In the genomic region with DNA sequence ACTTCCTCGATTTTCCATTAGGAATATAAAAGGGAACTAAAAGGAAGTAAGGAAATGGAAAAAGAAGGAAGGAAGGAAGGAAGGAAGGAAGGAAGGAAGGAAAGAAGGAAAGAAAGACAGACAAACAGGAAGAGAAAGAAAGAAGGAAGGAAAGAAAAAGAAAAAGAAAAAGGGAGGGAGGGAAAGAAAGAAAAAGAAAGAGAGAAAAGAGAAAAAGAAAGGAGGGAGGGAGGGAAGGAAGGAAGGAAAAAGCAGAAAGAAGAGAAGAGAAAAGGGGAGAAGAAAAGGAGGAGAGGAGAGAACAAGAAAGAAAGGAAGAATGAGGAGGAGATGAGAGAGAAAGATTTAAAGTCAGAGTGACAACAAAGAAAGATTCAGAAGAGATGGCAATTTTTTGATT, we compare ENCODE assay signal across 38 cellular contexts.
"Had no signal": no experiment of that assay in that cellular context is flagged by ENCODE, and none has a peak within 500 bp of the region (broad histone marks: within the 10 kb centered on the region; RNA-seq: fewer than 3 reads in every experiment).

No MANE protein-coding gene starts in this region.

- ATAC-seq: activated naive CD4-positive, alpha-beta T cell treated with anti-CD3 and anti-CD28 coated beads, Interleukin-2, amount 50 U/mL, for 72 hours; activated naive CD8-positive, alpha-beta T cell treated with anti-CD3 and anti-CD28 coated beads, Interleukin-2, amount 50 U/mL, for 24 hours; activated T-cell treated with anti-CD3 and anti-CD28 coated beads, Interleukin-2, amount 50 U/mL, for 4 hours; activated T-cell treated with anti-CD3 and anti-CD28 coated beads, Interleukin-2, amount 50 U/mL, for 72 hours; activated T-helper 17 cell treated with anti-CD3 and anti-CD28 coated beads, Interleukin-2, amount 50 U/mL, for 72 hours; body of pancreas had no signal

- DNase-seq: activated effector memory CD4-positive, alpha-beta T cell treated with anti-CD3 and anti-CD28 coated beads, Interleukin-2, amount 50 U/mL, for 16 hours; activated effector memory CD4-positive, alpha-beta T cell treated with Interleukin-2 at 50 U/mL for 16 hours; activated gamma-delta T cell; activated gamma-delta T cell treated with Interleukin-2 at 50 U/mL for 16 hours; activated naive CD4-positive, alpha-beta T cell; activated naive CD4-positive, alpha-beta T cell treated with anti-CD3 and anti-CD28 coated beads for 36 hours; activated naive CD4-positive, alpha-beta T cell treated with anti-CD3 and anti-CD28 coated beads, Interleukin-2, amount 10 ng/mL, durations not matched to agents 7 days and 5 days; activated naive CD4-positive, alpha-beta T cell treated with anti-CD3 and anti-CD28 coated beads, Interleukin-2, amount 50 U/mL, for 16 hours; activated naive CD4-positive, alpha-beta T cell treated with Interleukin-2 at 50 U/mL for 16 hours; activated naive CD8-positive, alpha-beta T cell treated with anti-CD3 and anti-CD28 coated beads for 36 hours; activated naive CD8-positive, alpha-beta T cell treated with anti-CD3 and anti-CD28 coated beads, Interleukin-2, amount 10 ng/mL, durations not matched to agents 7 days and 5 days; activated naive CD8-positive, alpha-beta T cell treated with anti-CD3 and anti-CD28 coated beads, Interleukin-2, amount 50 U/mL, for 24 hours; activated T-cell treated with anti-CD3 and anti-CD28 coated beads, Interleukin-2, amount 50 U/mL, for 1 hour; activated T-cell treated with anti-CD3 and anti-CD28 coated beads, Interleukin-2, amount 50 U/mL, for 24 hours; activated T-cell treated with anti-CD3 and anti-CD28 coated beads, Interleukin-2, amount 50 U/mL, for 4 hours; activated T-cell treated with anti-CD3 and anti-CD28 coated beads, Interleukin-2, amount 50 U/mL, for 48 hours; activated T-cell treated with anti-CD3 and anti-CD28 coated beads, Interleukin-2, amount 50 U/mL, for 72 hours; adrenal gland; amniotic stem cell; amygdala; anterior cingulate cortex; aorta; body of pancreas; brain microvascular endothelial cell; caudate nucleus; central memory CD4-positive, alpha-beta T cell; cerebellar nuclear complex had no signal

- H3K27ac ChIP-seq: adrenal gland, ascending aorta, body of pancreas, brain microvascular endothelial cell, breast epithelium, cardiac muscle cell had no signal

- H3K27ac Mint-ChIP-seq: activated naive CD4-positive, alpha-beta T cell treated with anti-CD3 and anti-CD28 coated beads for 36 hours; activated naive CD4-positive, alpha-beta T cell treated with anti-CD3 and anti-CD28 coated beads, Interleukin-2, amount 10 ng/mL, durations not matched to agents 7 days and 5 days; activated naive CD4-positive, alpha-beta T cell treated with anti-CD3 and anti-CD28 coated beads, Interleukin-2, amount 50 U/mL, for 24 hours; activated naive CD4-positive, alpha-beta T cell treated with anti-CD3 and anti-CD28 coated beads, Interleukin-2, amount 50 U/mL, for 72 hours; activated naive CD8-positive, alpha-beta T cell; activated naive CD8-positive, alpha-beta T cell treated with anti-CD3 and anti-CD28 coated beads for 36 hours; activated naive CD8-positive, alpha-beta T cell treated with anti-CD3 and anti-CD28 coated beads, Interleukin-2, amount 10 ng/mL, durations not matched to agents 7 days and 5 days; activated naive CD8-positive, alpha-beta T cell treated with anti-CD3 and anti-CD28 coated beads, Interleukin-2, amount 50 U/mL, for 24 hours; activated T-cell treated with anti-CD3 and anti-CD28 coated beads, Interleukin-2, amount 50 U/mL, for 24 hours; activated T-cell treated with anti-CD3 and anti-CD28 coated beads, Interleukin-2, amount 50 U/mL, for 72 hours; activated T-helper 1 cell treated with anti-CD3 and anti-CD28 coated beads, Interleukin-12 subunit alpha, Interleukin-12 subunit beta, Interleukin-2, Interleukin-4 antibody, amounts not matched to agents 30 ng/mL and 10 ng/mL and 1 ng/mL, durations not matched to agents 14 hours and 24 hours and 36 hours; activated T-helper 17 cell treated with anti-CD3 and anti-CD28 coated beads, Interleukin-2, amount 50 U/mL, for 72 hours; activated T-helper 2 cell treated with anti-CD3 and anti-CD28 coated beads, Interferon-gamma antibody, Interleukin-2, Interleukin-4, amounts not matched to agents 10 μg/mL and 5 μg/mL and 100 μg/mL, durations not matched to agents 14 hours and 24 hours and 36 hours; brain had no signal

- H3K36me3 Mint-ChIP-seq: activated naive CD4-positive, alpha-beta T cell treated with anti-CD3 and anti-CD28 coated beads, Interleukin-2, amount 10 ng/mL, durations not matched to agents 7 days and 5 days; activated naive CD4-positive, alpha-beta T cell treated with anti-CD3 and anti-CD28 coated beads, Interleukin-2, amount 50 U/mL, for 24 hours; activated naive CD8-positive, alpha-beta T cell; activated naive CD8-positive, alpha-beta T cell treated with anti-CD3 and anti-CD28 coated beads for 36 hours; activated naive CD8-positive, alpha-beta T cell treated with anti-CD3 and anti-CD28 coated beads, Interleukin-2, amount 10 ng/mL, durations not matched to agents 7 days and 5 days; brain had no signal

- H3K27me3 ChIP-seq: adrenal gland, ascending aorta, body of pancreas, brain microvascular endothelial cell, breast epithelium, cardiac muscle cell had no signal

- H3K36me3 ChIP-seq: adrenal gland, ascending aorta, brain microvascular endothelial cell, breast epithelium, cardiac muscle cell had no signal

- H3K27me3 Mint-ChIP-seq: activated naive CD4-positive, alpha-beta T cell treated with anti-CD3 and anti-CD28 coated beads, Interleukin-2, amount 10 ng/mL, durations not matched to agents 7 days and 5 days; activated naive CD4-positive, alpha-beta T cell treated with anti-CD3 and anti-CD28 coated beads, Interleukin-2, amount 50 U/mL, for 24 hours; activated naive CD8-positive, alpha-beta T cell; activated naive CD8-positive, alpha-beta T cell treated with anti-CD3 and anti-CD28 coated beads for 36 hours; activated naive CD8-positive, alpha-beta T cell treated with anti-CD3 and anti-CD28 coated beads, Interleukin-2, amount 10 ng/mL, durations not matched to agents 7 days and 5 days; activated naive CD8-positive, alpha-beta T cell treated with anti-CD3 and anti-CD28 coated beads, Interleukin-2, amount 50 U/mL, for 24 hours; activated T-cell treated with anti-CD3 and anti-CD28 coated beads, Interleukin-2, amount 50 U/mL, for 24 hours; activated T-helper 17 cell treated with anti-CD3 and anti-CD28 coated beads, Interleukin-2, amount 50 U/mL, for 72 hours; brain; central memory CD8-positive, alpha-beta T cell had no signal

- H3K9me3 Mint-ChIP-seq: activated naive CD8-positive, alpha-beta T cell treated with anti-CD3 and anti-CD28 coated beads, Interleukin-2, amount 10 ng/mL, durations not matched to agents 7 days and 5 days; activated T-helper 1 cell treated with anti-CD3 and anti-CD28 coated beads, Interleukin-12 subunit alpha, Interleukin-12 subunit beta, Interleukin-2, Interleukin-4 antibody, amounts not matched to agents 30 ng/mL and 10 ng/mL and 1 ng/mL, durations not matched to agents 14 hours and 24 hours and 36 hours had no signal

- H3K4me3 Mint-ChIP-seq: activated naive CD4-positive, alpha-beta T cell treated with anti-CD3 and anti-CD28 coated beads for 36 hours; activated naive CD4-positive, alpha-beta T cell treated with anti-CD3 and anti-CD28 coated beads, Interleukin-2, amount 10 ng/mL, durations not matched to agents 7 days and 5 days; activated naive CD4-positive, alpha-beta T cell treated with anti-CD3 and anti-CD28 coated beads, Interleukin-2, amount 50 U/mL, for 24 hours; activated naive CD8-positive, alpha-beta T cell; activated naive CD8-positive, alpha-beta T cell treated with anti-CD3 and anti-CD28 coated beads for 36 hours; activated naive CD8-positive, alpha-beta T cell treated with anti-CD3 and anti-CD28 coated beads, Interleukin-2, amount 10 ng/mL, durations not matched to agents 7 days and 5 days; activated naive CD8-positive, alpha-beta T cell treated with anti-CD3 and anti-CD28 coated beads, Interleukin-2, amount 50 U/mL, for 24 hours; activated T-cell treated with anti-CD3 and anti-CD28 coated beads, Interleukin-2, amount 50 U/mL, for 24 hours; activated T-cell treated with anti-CD3 and anti-CD28 coated beads, Interleukin-2, amount 50 U/mL, for 4 hours; activated T-cell treated with anti-CD3 and anti-CD28 coated beads, Interleukin-2, amount 50 U/mL, for 72 hours; activated T-helper 1 cell treated with anti-CD3 and anti-CD28 coated beads, Interleukin-12 subunit alpha, Interleukin-12 subunit beta, Interleukin-2, Interleukin-4 antibody, amounts not matched to agents 30 ng/mL and 10 ng/mL and 1 ng/mL, durations not matched to agents 14 hours and 24 hours and 36 hours; activated T-helper 17 cell treated with anti-CD3 and anti-CD28 coated beads, Interleukin-2, amount 50 U/mL, for 72 hours; brain; central memory CD8-positive, alpha-beta T cell had no signal

- H3K4me1 ChIP-seq: adrenal gland, ascending aorta, body of pancreas, breast epithelium had no signal

- H3K4me3 ChIP-seq: adrenal gland, ascending aorta, body of pancreas, breast epithelium, cardiac muscle cell had no signal

- H3K9me3 ChIP-seq: adrenal gland, ascending aorta had no signal

- H3K4me1 Mint-ChIP-seq: activated naive CD4-positive, alpha-beta T cell treated with anti-CD3 and anti-CD28 coated beads, Interleukin-2, amount 10 ng/mL, durations not matched to agents 7 days and 5 days; activated naive CD4-positive, alpha-beta T cell treated with anti-CD3 and anti-CD28 coated beads, Interleukin-2, amount 50 U/mL, for 24 hours; activated naive CD8-positive, alpha-beta T cell treated with anti-CD3 and anti-CD28 coated beads for 36 hours; activated naive CD8-positive, alpha-beta T cell treated with anti-CD3 and anti-CD28 coated beads, Interleukin-2, amount 10 ng/mL, durations not matched to agents 7 days and 5 days; activated naive CD8-positive, alpha-beta T cell treated with anti-CD3 and anti-CD28 coated beads, Interleukin-2, amount 50 U/mL, for 24 hours; activated T-helper 17 cell treated with anti-CD3 and anti-CD28 coated beads, Interleukin-2, amount 50 U/mL, for 72 hours; brain; central memory CD8-positive, alpha-beta T cell had no signal
